18 cellular contexts compared by ENCODE assay signal in the genomic region with DNA sequence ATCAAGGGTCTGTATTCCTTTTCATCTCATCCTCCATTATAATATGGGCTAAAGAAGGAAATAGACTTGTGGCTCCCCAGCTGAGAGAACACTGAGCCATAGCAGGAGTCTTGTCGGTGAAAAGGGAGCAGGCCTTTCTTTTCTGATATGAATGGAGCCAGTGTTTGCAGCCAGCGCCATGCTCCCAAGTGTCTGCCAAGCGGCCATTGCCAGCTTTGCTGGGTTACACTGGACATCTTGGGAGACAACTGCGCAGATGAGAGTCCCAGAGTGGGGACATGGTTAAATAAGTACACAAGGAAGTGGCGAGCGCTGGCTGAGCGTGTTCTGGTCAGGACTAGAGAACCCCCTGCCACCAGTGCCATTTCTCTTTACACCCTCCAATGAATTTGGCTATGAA. TPM values are rescaled to one million over a fixed set of nuclear protein-coding genes. Genes with fewer than 3 reads are reported as not detected.
A peak's percentile ranks its signal among the peaks of the same experiment; 100 is the strongest.
DNase-seq lines count a peak whose midpoint lies in the region; ATAC-seq and TF ChIP-seq lines count a peak whose summit lies in the region.
"Had no signal": no experiment of that assay in that cellular context is flagged by ENCODE, and none has a peak within 500 bp of the region (broad histone marks: within the 10 kb centered on the region; RNA-seq: fewer than 3 reads in every experiment).

No MANE protein-coding gene starts in this region.

- no peak overlapping the region for H3K4me3 ChIP-seq in WERI-Rb-1 (ENCODE audit: low read depth, low read length)
- peak overlapping the region in 7 of 59 donors; percentile 5 to 34 (median 22) for H3K4me3 ChIP-seq in dorsolateral prefrontal cortex
- no peak overlapping the region for H3K4me3 ChIP-seq in mesendoderm (ENCODE audit: low read length)
- H3K4me3 ChIP-seq: BLaER1 treated with 17β-estradiol and CSF1 and Interleukin-3, amounts not matched to agents 10 nM and 100 nM; GM12878; GM23338 had no signal

- H3K36me3 ChIP-seq in WERI-Rb-1 (no peaks in the 10 kb centered on the region), mesendoderm (ENCODE audit: control insufficient read depth, insufficient read depth, low read length) (no peaks in the 10 kb centered on the region)
- H3K36me3 ChIP-seq: BLaER1 treated with 17β-estradiol and CSF1 and Interleukin-3, amounts not matched to agents 10 nM and 100 nM had no signal

- no peak overlapping the region for H3K9ac ChIP-seq in mesendoderm (ENCODE audit: low read length)
- H3K9ac ChIP-seq: BLaER1 treated with 17β-estradiol and CSF1 and Interleukin-3, amounts not matched to agents 10 nM and 100 nM had no signal

- ATAC-seq in natural killer cell treated with Interleukin-12 subunit alpha and Interleukin-12 subunit beta and Interleukin-15 and Interleukin-18, amount 100 ng/mL, for 72 hours = no peak
- ATAC-seq in GM18520 (IDR thresholded peaks at IDR 0.05; ENCODE audit: unreplicated experiment) = no peak
- ATAC-seq: GM12878, GM23338, HCT116 had no signal

- no peak overlapping the region for H4K5ac ChIP-seq in mesendoderm (ENCODE audit: low read length)

- H3K36me3 Mint-ChIP-seq in natural killer cell treated with Interleukin-12 subunit alpha and Interleukin-12 subunit beta and Interleukin-15 and Interleukin-18, amount 100 ng/mL, for 72 hours = no peaks in the 10 kb centered on the region

- no CpG with 5 or more reads among the region's 7 CpGs for WGBS in mesendoderm (ENCODE audit: extremely low coverage, insufficient coverage, low lambda C conversion rate)

- H2BK15ac ChIP-seq in mesendoderm (replicated peaks; ENCODE audit: low read depth) = peak overlapping the region; percentile 14

- H3K9me3 Mint-ChIP-seq in natural killer cell treated with Interleukin-12 subunit alpha and Interleukin-12 subunit beta and Interleukin-15 and Interleukin-18, amount 100 ng/mL, for 72 hours = no peaks in the 10 kb centered on the region
- H3K9me3 Mint-ChIP-seq: GM23338 had no signal

- TF ChIP-seq CTCF in WERI-Rb-1 (IDR thresholded peaks at IDR 0.05; ENCODE audit: low read depth, low read length) = no peak
- TF ChIP-seq CTCF in dorsolateral prefrontal cortex (IDR thresholded peaks at IDR 0.05 in 54 of 56, conservative IDR thresholded peaks at IDR 0.05 in 2 of 56; ENCODE audit: low read depth in 1 of 56, partially characterized antibody in 56 of 56) = peak in 1 of 56 donors; percentile 15

- H3K23ac ChIP-seq in mesendoderm (ENCODE audit: low read length) = no peak overlapping the region

- H3K27me3 ChIP-seq in WERI-Rb-1 (ENCODE audit: insufficient read depth, low read depth, severe bottlenecking) = no peaks in the 10 kb centered on the region
- H3K27me3 ChIP-seq in dorsolateral prefrontal cortex = no peaks in the 10 kb centered on the region
- H3K27me3 ChIP-seq in mesendoderm (ENCODE audit: insufficient read depth, low read length, poor library complexity) = no peaks in the 10 kb centered on the region
- H3K27me3 ChIP-seq: BLaER1 treated with 17β-estradiol and CSF1 and Interleukin-3, amounts not matched to agents 10 nM and 100 nM had no signal

- no peaks in the 10 kb centered on the region for H3K9me3 ChIP-seq in WERI-Rb-1 (ENCODE audit: severe bottlenecking)
- H3K9me3 ChIP-seq: BLaER1 treated with 17β-estradiol and CSF1 and Interleukin-3, amounts not matched to agents 10 nM and 100 nM had no signal

- H3K4me1 ChIP-seq in mesendoderm (ENCODE audit: control insufficient read depth, low read depth, low read length) = peaks cover 4% of the 10 kb centered on the region
- H3K4me1 ChIP-seq: BLaER1 treated with 17β-estradiol and CSF1 and Interleukin-3, amounts not matched to agents 10 nM and 100 nM had no signal

- intact Hi-C loops in dorsolateral prefrontal cortex (cut with DNase I) = loop anchor here in 1 of 2 donors (10.0 kb wide), 1 partner anchor 197 kb away; the partner anchor contains the start of gene MAML3

- H3K27me3 Mint-ChIP-seq in natural killer cell treated with Interleukin-12 subunit alpha and Interleukin-12 subunit beta and Interleukin-15 and Interleukin-18, amount 100 ng/mL, for 72 hours = peaks cover 23 to 42% of the 10 kb centered on the region in 2 donors

- no peak overlapping the region for H3K27ac Mint-ChIP-seq in natural killer cell treated with Interleukin-12 subunit alpha and Interleukin-12 subunit beta and Interleukin-15 and Interleukin-18, amount 100 ng/mL, for 72 hours
- H3K27ac Mint-ChIP-seq: GM23338 had no signal

- H3K4me3 Mint-ChIP-seq in natural killer cell treated with Interleukin-12 subunit alpha and Interleukin-12 subunit beta and Interleukin-15 and Interleukin-18, amount 100 ng/mL, for 72 hours = no peak overlapping the region
- H3K4me3 Mint-ChIP-seq: GM23338 had no signal

- H3K4me1 Mint-ChIP-seq in natural killer cell treated with Interleukin-12 subunit alpha and Interleukin-12 subunit beta and Interleukin-15 and Interleukin-18, amount 100 ng/mL, for 72 hours (ENCODE audit: low read depth in 2 of 2) = no peaks in the 10 kb centered on the region

- H3K27ac ChIP-seq in WERI-Rb-1 = peak overlapping the region; percentile 46
- peak overlapping the region in 53 of 59 donors; percentile 3 to 83 (median 62) for H3K27ac ChIP-seq in dorsolateral prefrontal cortex
- H3K27ac ChIP-seq in mesendoderm (ENCODE audit: low read depth, low read length) = no peak overlapping the region
- H3K27ac ChIP-seq: BLaER1 treated with 17β-estradiol and CSF1 and Interleukin-3, amounts not matched to agents 10 nM and 100 nM had no signal

- no peak overlapping the region for H2BK120ac ChIP-seq in mesendoderm (ENCODE audit: low read depth, low read length)

- no peak overlapping the region for H3K4ac ChIP-seq in mesendoderm (ENCODE audit: low read depth, low read length)

- DNase-seq in WERI-Rb-1 (no peak), dorsolateral prefrontal cortex (peak in 5 of 10 donors; percentile 39 to 52 (median 50)), mesendoderm (no peak), putamen (ENCODE audit: low spot score) (peak; percentile 42), LoVo (ENCODE audit: low spot score) (no peak), middle frontal gyrus (ENCODE audit: extremely low spot score, low spot score) (no peak)
- DNase-seq in natural killer cell treated with Interleukin-12 subunit alpha and Interleukin-12 subunit beta and Interleukin-15 and Interleukin-18, amount 100 ng/mL, for 72 hours (ENCODE audit: low spot score) = no peak
- DNase-seq: GDM1, MV-4-11, NCI-H1930, NCI-H446, NCI-H748 treated with DMSO at 0.1 percent for 48 hours, RPMI8226 had no signal

- H3K4me2 ChIP-seq in mesendoderm (ENCODE audit: low read length) = no peak overlapping the region
- H3K4me2 ChIP-seq: BLaER1 treated with 17β-estradiol and CSF1 and Interleukin-3, amounts not matched to agents 10 nM and 100 nM; GM23338 had no signal

- H4K8ac ChIP-seq in mesendoderm (ENCODE audit: low read depth, low read length) = no peak overlapping the region

- H3K79me2 ChIP-seq in mesendoderm (ENCODE audit: control insufficient read depth, insufficient read depth, low read length) = no peaks in the 10 kb centered on the region

- no peaks in the 10 kb centered on the region for H3K79me1 ChIP-seq in mesendoderm (ENCODE audit: low read length)

- H2BK5ac ChIP-seq in mesendoderm (ENCODE audit: low read length) = no peak overlapping the region

- peak overlapping the region; percentile 11 for H3K18ac ChIP-seq in mesendoderm (ENCODE audit: low read length)

- H2AK5ac ChIP-seq in mesendoderm (ENCODE audit: low read length) = no peak overlapping the region

- H3K56ac ChIP-seq in mesendoderm (ENCODE audit: low read length) = no peak overlapping the region

RNA-seq across cellular contexts. Expression of gene SCOC, which starts 21.7 kb away (rescaled TPM):
- total RNA-seq in dorsolateral prefrontal cortex = 100 to 1,000 TPM in 72 of 120 experiments, 10 to 100 TPM in 48; 41.1 to 150 (median 105) TPM
- 31.3 TPM for polyA plus RNA-seq in mesendoderm (2013, experiment 1 of 2)
- polyA plus RNA-seq in mesendoderm (2013, experiment 2 of 2) = 31.6 TPM
- 10 to 100 TPM; 22.0 to 29.5 TPM for total RNA-seq in natural killer cell treated with Interleukin-12 subunit alpha and Interleukin-12 subunit beta and Interleukin-15 and Interleukin-18, amount 100 ng/mL, for 72 hours
